Comparison of ENCODE assay signal across 8 cellular contexts in the genomic region with DNA sequence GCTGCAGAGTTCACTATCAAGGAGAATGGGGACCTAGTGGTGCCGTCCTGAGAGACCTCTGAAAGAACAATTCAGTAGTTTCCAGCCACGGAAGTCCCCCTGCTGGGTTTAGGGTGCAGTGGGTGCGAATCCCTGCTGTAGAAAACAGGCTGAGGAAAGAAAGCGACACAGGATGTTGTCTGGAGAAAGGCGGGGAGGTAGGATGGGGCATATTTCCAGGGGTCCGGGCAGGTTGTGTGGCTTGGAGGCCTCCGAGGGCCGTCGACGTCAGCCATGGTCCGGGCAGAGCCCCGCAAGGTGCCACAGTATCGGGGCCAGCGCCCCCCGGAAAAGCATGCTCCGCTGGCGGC. TPM values are rescaled to one million over a fixed set of nuclear protein-coding genes. Genes with fewer than 3 reads are reported as not detected.
DNase-seq lines count a peak whose midpoint lies in the region; ATAC-seq and TF ChIP-seq lines count a peak whose summit lies in the region.

No MANE protein-coding gene starts in this region.

- peaks cover 32% of the 10 kb centered on the region for H3K36me3 ChIP-seq in SJSA1

- peaks cover 38% of the 10 kb centered on the region for H3K4me1 ChIP-seq in SJSA1 (replicated peaks)

- H3K27ac ChIP-seq in 22Rv1 (peak overlapping the region; percentile 97), SJSA1 (peak overlapping the region; percentile 99), angular gyrus (ENCODE audit: low read depth, low read length) (peak overlapping the region; percentile 80)

- no peaks in the 10 kb centered on the region for H3K9me3 ChIP-seq in SJSA1 (replicated peaks)

- DNase-seq in SJSA1 (ENCODE audit: low read depth in 1 of 2, low spot score in 2 of 2) (peak in 1 of 2 experiments; percentile 63), MV-4-11 (lab: John Stamatoyannopoulos, UW) (no peak)
- DNase-seq in stimulated activated CD4-positive, alpha-beta T cell treated with anti-CD3 and anti-CD28 coated beads, Interleukin-12 subunit alpha, Interleukin-12 subunit beta, amount 100 ng/mL, for 4 hours = peak; percentile 45

- no peak for TF ChIP-seq CTCF in 22Rv1 (IDR thresholded peaks at IDR 0.05)

- peak overlapping the region; percentile 77 for H3K4me3 ChIP-seq in SJSA1
- H3K4me3 ChIP-seq in iPS-11a (ENCODE audit: low read depth, low read length) = peak overlapping the region; percentile 83

- ATAC-seq in GM18505 (IDR thresholded peaks at IDR 0.05; ENCODE audit: unreplicated experiment) (peak; percentile 10), HG02981 (IDR thresholded peaks at IDR 0.05; ENCODE audit: unreplicated experiment) (peak; percentile 8)

- no peak for TF ChIP-seq POLR2A in GM18505 (IDR thresholded peaks at IDR 0.05; ENCODE audit: borderline replicate concordance, extremely low read depth, insufficient read depth, insufficient read length)

- no peaks in the 10 kb centered on the region for H3K27me3 ChIP-seq in SJSA1 (replicated peaks)

RNA-seq across cellular contexts. Expression of gene CREB1, which starts 0.8 kb away (rescaled TPM):
- total RNA-seq in SJSA1 (2014; rRNA removed; shearing (Covaris generic)) = 25.0 and 63.0 TPM in 2 replicates
